ENCODE assay signal across 16 cellular contexts in genomic region chr14:76727403-76727802, GRCh38. TPM values are rescaled to one million over a fixed set of nuclear protein-coding genes. Genes with fewer than 3 reads are reported as not detected.
A peak's percentile ranks its signal among the peaks of the same experiment; 100 is the strongest.
DNase-seq lines count a peak whose midpoint lies in the region; ATAC-seq, FAIRE-seq and TF ChIP-seq lines count a peak whose summit lies in the region.
"Had no signal": no experiment of that assay in that cellular context is flagged by ENCODE, and none has a peak within 500 bp of the region (broad histone marks: within the 10 kb centered on the region; RNA-seq: fewer than 3 reads in every experiment).

No MANE protein-coding gene starts in this region.

- H3K27me3 ChIP-seq in lower lobe of right lung (ENCODE audit: low read depth) (no peaks in the 10 kb centered on the region), small intestine (ENCODE audit: control insufficient read depth in 2 of 2, insufficient read depth in 2 of 2, low read length in 2 of 2) (no peaks in the 10 kb centered on the region)

- no peak overlapping the region for H3K4me3 Mint-ChIP-seq in type B pancreatic cell

- intact Hi-C loops in Right ventricle myocardium inferior (cut with DNase I): no loop called here
- intact Hi-C loops in cardiac septum (cut with DNase I): no loop called here
- intact Hi-C loops in Right ventricle myocardium superior (cut with DNase I): loop anchor here (5.0 kb wide), 1 partner anchor 35 kb away; the partner anchor contains the start of gene VASH1
- intact Hi-C loops in lower lobe of right lung (cut with DNase I): no loop called here

- H3K27me3 Mint-ChIP-seq in type B pancreatic cell: peaks cover 20% of the 10 kb centered on the region

- no peak for DNase-seq in Right ventricle myocardium inferior (ENCODE audit: missing footprints)
- DNase-seq in cardiac septum (ENCODE audit: low spot score): no peak
- no peak for DNase-seq in Right ventricle myocardium superior
- DNase-seq in lower lobe of right lung: no peak
- no peak for DNase-seq in small intestine
- no peak for DNase-seq in GM12891 (ENCODE audit: insufficient read length, low spot score)
- DNase-seq in NCI-H524 treated with DMSO at 0.1 percent for 48 hours (lab: John Stamatoyannopoulos, UW): no peak
- no peak for DNase-seq in type B pancreatic cell (ENCODE audit: extremely low spot score, unreplicated experiment)
- DNase-seq: 8988T, COR-L47, HCEC 1CT, NCI-H1105, NCI-H187, NCI-H510A had no signal

- no peak overlapping the region for H3K27ac Mint-ChIP-seq in type B pancreatic cell

- peaks cover 25% of the 10 kb centered on the region for H3K4me1 ChIP-seq in lower lobe of right lung
- no peaks in the 10 kb centered on the region for H3K4me1 ChIP-seq in small intestine (ENCODE audit: control insufficient read depth in 2 of 2, insufficient read depth in 1 of 2, low read depth in 1 of 2, low read length in 1 of 2)

- no peaks in the 10 kb centered on the region for H3K9me3 Mint-ChIP-seq in type B pancreatic cell

- no peaks in the 10 kb centered on the region for H3K4me1 Mint-ChIP-seq in type B pancreatic cell (ENCODE audit: unreplicated experiment)

- no peak for TF ChIP-seq POLR2A in GM12891 (IDR thresholded peaks at IDR 0.05; ENCODE audit: low read depth, low read length)

- no peaks in the 10 kb centered on the region for H3K9me3 ChIP-seq in lower lobe of right lung
- no peaks in the 10 kb centered on the region for H3K9me3 ChIP-seq in small intestine (ENCODE audit: control insufficient read depth, low read depth)

- ATAC-seq in Right ventricle myocardium inferior (peak; percentile 35), Right ventricle myocardium superior (ENCODE audit: poor library complexity) (peak; percentile 52), lower lobe of right lung (peak in 1 of 2 donors; percentile 48)

- no peak for TF ChIP-seq CTCF in lower lobe of right lung (IDR thresholded peaks at IDR 0.05)
- TF ChIP-seq CTCF in type B pancreatic cell (conservative IDR thresholded peaks at IDR 0.05): no peak

- H3K36me3 ChIP-seq in lower lobe of right lung (no peaks in the 10 kb centered on the region), small intestine (ENCODE audit: control insufficient read depth in 2 of 2, insufficient read depth in 2 of 2, low read length in 2 of 2) (no peaks in the 10 kb centered on the region)

- H3K27ac ChIP-seq in lower lobe of right lung (peak overlapping the region; percentile 32), small intestine (ENCODE audit: low read depth in 1 of 2, low read length in 1 of 2) (no peak overlapping the region)
- H3K27ac ChIP-seq: C4-2B had no signal

- no peak overlapping the region for H3K4me3 ChIP-seq in lower lobe of right lung
- H3K4me3 ChIP-seq in small intestine (ENCODE audit: low read depth in 1 of 2, low read length in 2 of 2): no peak overlapping the region

- WGBS in small intestine, 3 donors: 80 to 83% (median 80%) methylated on average over 3 of the region's 3 CpGs

- no peak for FAIRE-seq in small intestine (lab: Jason Lieb, UNC)
- no peak for FAIRE-seq in GM12891 (lab: Jason Lieb, UNC)
- FAIRE-seq: GM18507 had no signal

- H3K36me3 Mint-ChIP-seq in type B pancreatic cell: no peaks in the 10 kb centered on the region

TF ChIP-seq in GM12891, 5 proteins besides CTCF, POLR2A, EP300 and RAD21:
- TF ChIP-seq TAF1 (IDR thresholded peaks at IDR 0.05; ENCODE audit: low read depth, low read length): no peak

RNA-seq across cellular contexts. Expression of gene VASH1, which starts 33.9 kb away (rescaled TPM):
- total RNA-seq in Right ventricle myocardium inferior: 14.4 TPM
- total RNA-seq in cardiac septum: 16.4 TPM
- total RNA-seq in Right ventricle myocardium superior: 14.3 TPM
- 51.7 TPM for total RNA-seq in lower lobe of right lung
- polyA plus RNA-seq in small intestine: 1 to 10 TPM; 1.3 to 8.9 (median 1.6) TPM
- polyA plus RNA-seq in GM12891 (2012; ENCODE audit: low read depth, missing spikeins): 2.6 TPM
- total RNA-seq in type B pancreatic cell (ENCODE audit: low replicate concordance): 4.3 and 28.8 TPM in 2 replicates
